Comparison of ENCODE assay signal across 26 cellular contexts in genomic region chr1:159580340-159580739, GRCh38. TPM values are rescaled to one million over a fixed set of nuclear protein-coding genes. Genes with fewer than 3 reads are reported as not detected.
A peak's percentile ranks its signal among the peaks of the same experiment; 100 is the strongest.
DNase-seq lines count a peak whose midpoint lies in the region; ATAC-seq and TF ChIP-seq lines count a peak whose summit lies in the region.
"Had no signal": no experiment of that assay in that cellular context is flagged by ENCODE, and none has a peak within 500 bp of the region (broad histone marks: within the 10 kb centered on the region; RNA-seq: fewer than 3 reads in every experiment).

No MANE protein-coding gene starts in this region.

- no peaks in the 10 kb centered on the region for H3K79me2 ChIP-seq in OCI-LY3 (ENCODE audit: low read length)

- peaks cover 54% of the 10 kb centered on the region for H3K4me1 ChIP-seq in OCI-LY3 (ENCODE audit: low read length)
- H3K4me1 ChIP-seq in adrenal gland (replicated peaks in 1 of 2): no peaks in the 10 kb centered on the region

- peak overlapping the region; percentile 7; the same call in 1 of the 2 replicates for H2AFZ ChIP-seq in OCI-LY3 (ENCODE audit: low read depth, low read length)

- no peaks in the 10 kb centered on the region for H3K4me1 Mint-ChIP-seq in T-helper 2 cell treated with Interferon-gamma antibody and Interleukin-4, amounts not matched to agents 5 μg/mL and 100 μg/mL, for 36 hours (ENCODE audit: low read depth)
- H3K4me1 Mint-ChIP-seq: activated CD4-positive, alpha-beta memory T cell treated with anti-CD3 and anti-CD28 coated beads, Interleukin-2, amount 10 ng/mL, durations not matched to agents 7 days and 5 days; H9 had no signal

- ATAC-seq in GM18508 (IDR thresholded peaks at IDR 0.05; ENCODE audit: insufficient read depth, unreplicated experiment) (peak; percentile 66), GM19395 (IDR thresholded peaks at IDR 0.05; ENCODE audit: unreplicated experiment) (peak; percentile 83), HG02884 (IDR thresholded peaks at IDR 0.05; ENCODE audit: unreplicated experiment) (peak; percentile 57), HG03520 (IDR thresholded peaks at IDR 0.05; ENCODE audit: unreplicated experiment) (no peak)

- no peaks in the 10 kb centered on the region for H3K9me3 Mint-ChIP-seq in T-helper 2 cell treated with Interferon-gamma antibody and Interleukin-4, amounts not matched to agents 5 μg/mL and 100 μg/mL, for 36 hours
- H3K9me3 Mint-ChIP-seq: activated CD4-positive, alpha-beta memory T cell treated with anti-CD3 and anti-CD28 coated beads, Interleukin-2, amount 10 ng/mL, durations not matched to agents 7 days and 5 days had no signal

- no peak overlapping the region for H3K4me3 ChIP-seq in OCI-LY3 (ENCODE audit: low read length)
- no peak overlapping the region for H3K4me3 ChIP-seq in adrenal gland

- TF ChIP-seq POLR2A in adrenal gland (IDR thresholded peaks at IDR 0.05): no peak

- DNase-seq in NCI-H748 treated with DMSO at 0.1 percent for 48 hours (lab: John Stamatoyannopoulos, UW): no peak
- no peak for DNase-seq in adrenal gland
- no peak for DNase-seq in T-helper 2 cell treated with Interferon-gamma antibody and Interleukin-4, amounts not matched to agents 5 μg/mL and 100 μg/mL, for 36 hours (ENCODE audit: low spot score)
- DNase-seq: activated CD4-positive, alpha-beta memory T cell treated with anti-CD3 and anti-CD28 coated beads, Interleukin-2, amount 10 ng/mL, durations not matched to agents 7 days and 5 days; activated CD4-positive, CD25-positive, alpha-beta regulatory T cell; caudate nucleus; DMS153; erythroblast; foreskin melanocyte; GDM1; H9; islet precursor cell; Karpas-422; NCI-H1048; NCI-H2081; NCI-H446 treated with DMSO at 0.1 percent for 48 hours; stimulated activated CD4-positive, alpha-beta T cell treated with anti-CD3 and anti-CD28 coated beads, Interleukin-4, amount 100 ng/mL, for 24 hours had no signal

- H3K27ac Mint-ChIP-seq in T-helper 2 cell treated with Interferon-gamma antibody and Interleukin-4, amounts not matched to agents 5 μg/mL and 100 μg/mL, for 36 hours: no peak overlapping the region
- H3K27ac Mint-ChIP-seq: activated CD4-positive, alpha-beta memory T cell treated with anti-CD3 and anti-CD28 coated beads, Interleukin-2, amount 10 ng/mL, durations not matched to agents 7 days and 5 days; H9; type B pancreatic cell had no signal

- intact Hi-C loops in adrenal gland (cut with DNase I): no loop called here

- no peak overlapping the region for H3K9ac ChIP-seq in OCI-LY3 (ENCODE audit: low read length)

- H4K20me1 ChIP-seq in OCI-LY3 (ENCODE audit: insufficient read depth, low read length): no peaks in the 10 kb centered on the region

- TF ChIP-seq CTCF in OCI-LY3 (IDR thresholded peaks at IDR 0.05; ENCODE audit: low read depth, low read length): no peak
- TF ChIP-seq CTCF in adrenal gland (IDR thresholded peaks at IDR 0.05): no peak

- H3K4me2 ChIP-seq in OCI-LY3 (ENCODE audit: low read length): peak overlapping the region; percentile 35

- H3K36me3 ChIP-seq in OCI-LY3 (replicated peaks; ENCODE audit: low read depth, low read length) (no peaks in the 10 kb centered on the region), adrenal gland (replicated peaks in 1 of 2) (no peaks in the 10 kb centered on the region)

- no peaks in the 10 kb centered on the region for H3K27me3 Mint-ChIP-seq in T-helper 2 cell treated with Interferon-gamma antibody and Interleukin-4, amounts not matched to agents 5 μg/mL and 100 μg/mL, for 36 hours (ENCODE audit: low read depth)
- H3K27me3 Mint-ChIP-seq: type B pancreatic cell had no signal

- 51 to 67% (median 60%) methylated on average over 3 of the region's 3 CpGs for WGBS in adrenal gland, 4 donors

- no peaks in the 10 kb centered on the region for H3K36me3 Mint-ChIP-seq in T-helper 2 cell treated with Interferon-gamma antibody and Interleukin-4, amounts not matched to agents 5 μg/mL and 100 μg/mL, for 36 hours (ENCODE audit: low read depth)
- H3K36me3 Mint-ChIP-seq: type B pancreatic cell had no signal

- H3K27me3 ChIP-seq in OCI-LY3 (ENCODE audit: low read depth, low read length) (no peaks in the 10 kb centered on the region), adrenal gland (no peaks in the 10 kb centered on the region)

- no peak overlapping the region for H3K4me3 Mint-ChIP-seq in T-helper 2 cell treated with Interferon-gamma antibody and Interleukin-4, amounts not matched to agents 5 μg/mL and 100 μg/mL, for 36 hours
- H3K4me3 Mint-ChIP-seq: activated CD4-positive, alpha-beta memory T cell treated with anti-CD3 and anti-CD28 coated beads, Interleukin-2, amount 10 ng/mL, durations not matched to agents 7 days and 5 days; H9; type B pancreatic cell had no signal

- peak overlapping the region; percentile 21; the same call in 1 of the 2 replicates for H3K27ac ChIP-seq in OCI-LY3 (ENCODE audit: low read length)
- no peak overlapping the region for H3K27ac ChIP-seq in adrenal gland

- no peaks in the 10 kb centered on the region for H3K9me3 ChIP-seq in OCI-LY3 (ENCODE audit: insufficient read depth, low read length)
- no peaks in the 10 kb centered on the region for H3K9me3 ChIP-seq in adrenal gland (replicated peaks in 1 of 3)

RNA-seq across cellular contexts. Expression of gene APCS, which starts 7.3 kb away (rescaled TPM):
- under 1 TPM in 2 of 8 donors, not detected in 6; 0.27 to 0.79 TPM for total RNA-seq in adrenal gland
- under 1 TPM in 1 of 3 donors, not detected in 2; 0.92 TPM for polyA plus RNA-seq in adrenal gland
- total RNA-seq: activated CD4-positive, alpha-beta memory T cell treated with anti-CD3 and anti-CD28 coated beads, Interleukin-2, amount 10 ng/mL, durations not matched to agents 7 days and 5 days; H9; HT1080; lung microvascular endothelial cell; pulmonary artery endothelial cell had no signal

RNA-seq across cellular contexts. Expression of gene OR10J5, which starts 44.5 kb away (rescaled TPM):
- not detected for total RNA-seq in adrenal gland
- polyA plus RNA-seq in adrenal gland: not detected
- total RNA-seq: activated CD4-positive, alpha-beta memory T cell treated with anti-CD3 and anti-CD28 coated beads, Interleukin-2, amount 10 ng/mL, durations not matched to agents 7 days and 5 days; H9; HT1080; lung microvascular endothelial cell; pulmonary artery endothelial cell had no signal
